8 cellular contexts compared by ENCODE assay signal in genomic region chr9:111896942-111897830, GRCh38. TPM values are rescaled to one million over a fixed set of nuclear protein-coding genes. Genes with fewer than 3 reads are reported as not detected.
DNase-seq lines count a peak whose midpoint lies in the region; ATAC-seq and TF ChIP-seq lines count a peak whose summit lies in the region.

No MANE protein-coding gene starts in this region.

- no peak for TF ChIP-seq CTCF in kidney epithelial cell (IDR thresholded peaks at IDR 0.05; ENCODE audit: insufficient read depth, low read length, poor library complexity, severe bottlenecking)

- no peaks in the 10 kb centered on the region for H3K27me3 ChIP-seq in kidney epithelial cell (ENCODE audit: control insufficient read depth, insufficient read depth, low read length)

- peak overlapping the region; percentile 98 for H3K4me3 ChIP-seq in kidney epithelial cell (ENCODE audit: low read depth, low read length)

- DNase-seq in Daoy (ENCODE audit: low read depth) (peak; percentile 70), T-helper 17 cell (peak in 1 of 3 donors; percentile 11), kidney epithelial cell (ENCODE audit: low read depth) (no peak), epidermal melanocyte (ENCODE audit: insufficient read length, low spot score) (no peak)
- DNase-seq in central memory CD4-positive, alpha-beta T cell: peak; percentile 9
- peak; percentile 24 for DNase-seq in stimulated activated CD4-positive, alpha-beta T cell treated with anti-CD3 and anti-CD28 coated beads, Interleukin-4, amount 100 ng/mL, for 1 hour

- H3K9me3 ChIP-seq in T-helper 17 cell (ENCODE audit: control insufficient read depth, low read length, poor library complexity, severe bottlenecking): no peaks in the 10 kb centered on the region

- no peak overlapping the region for H3K27ac Mint-ChIP-seq in T-helper 17 cell

- H3K4me1 Mint-ChIP-seq in T-helper 17 cell: peaks cover 24% of the 10 kb centered on the region

- H3K4me3 Mint-ChIP-seq in T-helper 17 cell: peak overlapping the region; percentile 96

- H3K27me3 Mint-ChIP-seq in T-helper 17 cell: no peaks in the 10 kb centered on the region

- ATAC-seq in GM21360 (IDR thresholded peaks at IDR 0.05; ENCODE audit: unreplicated experiment): peak; percentile 40
- peak; percentile 8 for ATAC-seq in HG03575 (IDR thresholded peaks at IDR 0.05; ENCODE audit: extremely low read depth, insufficient number of reproducible peaks, low FRiP score, unreplicated experiment)
- peak; percentile 65 for ATAC-seq in T-helper 17 cell

- no peaks in the 10 kb centered on the region for H3K36me3 ChIP-seq in kidney epithelial cell (ENCODE audit: control insufficient read depth, insufficient read depth, low read length)

- no peaks in the 10 kb centered on the region for H3K36me3 Mint-ChIP-seq in T-helper 17 cell (ENCODE audit: low read depth)

RNA-seq across cellular contexts. Expression of gene UGCG, which starts 0.6 kb away (rescaled TPM):
- total RNA-seq in Daoy (2014; rRNA removed; shearing (Covaris generic)): 235 and 250 TPM in 2 replicates
- total RNA-seq in T-helper 17 cell (10 to 100 TPM; 35.5 TPM), kidney epithelial cell (158 and 172 TPM in 2 replicates)

Comparison
In these comparisons a context has a peak if more than half of its experiments do, and no peak if none do; other contexts are left out.
1. DNase-seq: peak in Daoy (single experiment), central memory CD4-positive, alpha-beta T cell (single experiment) and stimulated activated CD4-positive, alpha-beta T cell treated with anti-CD3 and anti-CD28 coated beads, Interleukin-4, amount 100 ng/mL, for 1 hour (single experiment); none in kidney epithelial cell (single experiment) and epidermal melanocyte (single experiment).
2. ATAC-seq: peak in every context shown above with its lines; median percentile 65 in T-helper 17 cell; 40 in GM21360; 8 in HG03575.